7 cellular contexts compared by ENCODE assay signal in genomic region chr3:97763586-97764148, GRCh38. TPM values are rescaled to one million over a fixed set of nuclear protein-coding genes. Genes with fewer than 3 reads are reported as not detected.
A peak's percentile ranks its signal among the peaks of the same experiment; 100 is the strongest.
DNase-seq lines count a peak whose midpoint lies in the region; ATAC-seq and TF ChIP-seq lines count a peak whose summit lies in the region.

No MANE protein-coding gene starts in this region.

- H3K27me3 ChIP-seq in Panc1 (ENCODE audit: control insufficient read depth, insufficient read depth, low read length) (no peaks in the 10 kb centered on the region), gastrocnemius medialis (no peaks in the 10 kb centered on the region)

- no peak for DNase-seq in Panc1 (ENCODE audit: low read depth, low spot score)
- no peak for DNase-seq in fibroblast of pulmonary artery (ENCODE audit: low read depth)
- no peak for DNase-seq in gastrocnemius medialis
- no peak for DNase-seq in KBM-7
- DNase-seq in NCI-H345 (lab: John Stamatoyannopoulos, UW), result no peak
- no peak for DNase-seq in COLO668 (lab: John Stamatoyannopoulos, UW; ENCODE audit: unreplicated experiment)

- TF ChIP-seq CTCF in Panc1 (IDR thresholded peaks at IDR 0.05) (no peak), fibroblast of pulmonary artery (IDR thresholded peaks at IDR 0.05; ENCODE audit: low read length, missing control alignments) (no peak), gastrocnemius medialis (IDR thresholded peaks at IDR 0.05 in 4 of 5, conservative IDR thresholded peaks at IDR 0.05 in 1 of 5) (no peak)

- BruUV-seq in Panc1 (replicated peaks; lab: Mats Ljungman, UMichigan), result no TSS peak

- ATAC-seq in GM21786 (IDR thresholded peaks at IDR 0.05; ENCODE audit: unreplicated experiment) (peak; percentile 0), Panc1 (no peak), gastrocnemius medialis (peak in 1 of 2 donors; percentile 8)

- H3K9me3 ChIP-seq in Panc1 (ENCODE audit: control insufficient read depth, insufficient read depth, low read depth, low read length) (no peaks in the 10 kb centered on the region), gastrocnemius medialis (no peaks in the 10 kb centered on the region)

- H3K4me1 ChIP-seq in Panc1 (ENCODE audit: control insufficient read depth, insufficient read depth, low read length) (peaks cover 12% of the 10 kb centered on the region), gastrocnemius medialis (peaks cover 8 to 20% of the 10 kb centered on the region in 2 donors)

- intact Hi-C loops in Panc1 (cut with micrococcal nuclease; ENCODE audit: unreplicated experiment), result no loop called here
- intact Hi-C loops in gastrocnemius medialis (cut with DNase I; ENCODE audit: low total_unique reads), result loop anchor here (2.0 kb wide), 2 partner anchors 59 to 759 kb away; partner anchors contain the start of genes CLDND1 and CRYBG3

- POLR2A ChIA-PET in Panc1 (lab: Charles Lee), result no interaction called here

- CTCF ChIA-PET in Panc1 (lab: Charles Lee), result no interaction called here

- in situ Hi-C loops in Panc1 (cut with HindIII; ENCODE audit: low pct_unique_long_range_greater_than_20kb, low sequenced_read_pairs) (no loop called here), gastrocnemius medialis (cut with MboI; ENCODE audit: low sequenced_read_pairs in 4 of 4) (no loop called here), KBM-7 (cut with MboI; ENCODE audit: low pct_unique_long_range_greater_than_20kb, low sequenced_read_pairs) (no loop called here)

- peak overlapping the region; percentile 98 for H3K27ac ChIP-seq in Panc1 (ENCODE audit: low read length)
- H3K27ac ChIP-seq in gastrocnemius medialis, result peak overlapping the region; percentile 71 to 85 (median 78)

- H3K36me3 ChIP-seq in Panc1 (ENCODE audit: control insufficient read depth, insufficient read depth, low read length) (no peaks in the 10 kb centered on the region), gastrocnemius medialis (peaks cover 0 to 6% of the 10 kb centered on the region in 2 donors)

- TF ChIP-seq POLR2A in gastrocnemius medialis (IDR thresholded peaks at IDR 0.05), result no peak

- H3K4me3 ChIP-seq in Panc1 (ENCODE audit: low read depth in 2 of 2, low read length in 2 of 2) (peak overlapping the region; percentile 94 to 95), fibroblast of pulmonary artery (replicated peaks; ENCODE audit: low read depth, low read length) (peak overlapping the region; percentile 80), gastrocnemius medialis (peak overlapping the region; percentile 84 to 97 (median 96))

RNA-seq across cellular contexts. Expression of gene ARL6, which starts 0.9 kb away (rescaled TPM):
- total RNA-seq in Panc1 (2021; ENCODE audit: unreplicated experiment), result 8.8 TPM
- polyA plus RNA-seq in Panc1 (2012; ENCODE audit: insufficient read length), result 6.9 TPM
- total RNA-seq in gastrocnemius medialis, result 1 to 10 TPM; 1.2 to 4.3 (median 3.2) TPM

RNA-seq across cellular contexts. Expression of gene CRYBG3, which starts 58.1 kb away (rescaled TPM):
- total RNA-seq in Panc1 (2021; ENCODE audit: unreplicated experiment), result 24.6 TPM
- 5.9 TPM for polyA plus RNA-seq in Panc1 (2012; ENCODE audit: insufficient read length)
- total RNA-seq in gastrocnemius medialis, result 10 to 100 TPM; 23.0 to 47.3 (median 24.8) TPM
